In the genomic region with DNA sequence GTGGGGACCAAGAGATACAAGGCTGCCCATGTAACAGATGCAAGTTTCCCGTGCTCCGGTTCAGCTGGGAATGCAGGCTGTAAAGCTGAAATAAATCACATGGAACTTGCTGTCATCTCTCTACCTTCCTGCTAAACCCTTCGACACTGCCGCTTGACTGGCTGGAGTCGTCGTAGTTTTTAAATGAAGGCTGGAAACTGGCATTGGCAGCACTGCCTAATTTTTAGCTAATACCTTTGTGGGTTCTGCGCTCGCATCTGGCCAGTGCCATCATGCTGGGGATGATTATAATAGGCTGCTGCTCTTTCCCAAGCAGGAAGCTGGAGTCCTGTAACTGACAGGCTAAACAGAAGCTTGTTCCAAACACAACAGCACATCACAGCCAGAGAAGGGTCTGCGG, we compare ENCODE assay signal across 1 cellular context.
TF ChIP-seq lines count a peak whose summit lies in the region.

No MANE protein-coding gene starts in this region.

TF ChIP-seq in WTC11, 78 proteins besides CTCF, POLR2A, EP300 and RAD21 (continued from another document):
- TF ChIP-seq, protein P1, sequence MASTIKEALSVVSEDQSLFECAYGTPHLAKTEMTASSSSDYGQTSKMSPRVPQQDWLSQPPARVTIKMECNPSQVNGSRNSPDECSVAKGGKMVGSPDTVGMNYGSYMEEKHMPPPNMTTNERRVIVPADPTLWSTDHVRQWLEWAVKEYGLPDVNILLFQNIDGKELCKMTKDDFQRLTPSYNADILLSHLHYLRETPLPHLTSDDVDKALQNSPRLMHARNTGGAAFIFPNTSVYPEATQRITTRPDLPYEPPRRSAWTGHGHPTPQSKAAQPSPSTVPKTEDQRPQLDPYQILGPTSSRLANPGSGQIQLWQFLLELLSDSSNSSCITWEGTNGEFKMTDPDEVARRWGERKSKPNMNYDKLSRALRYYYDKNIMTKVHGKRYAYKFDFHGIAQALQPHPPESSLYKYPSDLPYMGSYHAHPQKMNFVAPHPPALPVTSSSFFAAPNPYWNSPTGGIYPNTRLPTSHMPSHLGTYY (CRISPR knock-in tag; IDR thresholded peaks at IDR 0.05) = no peak
- TF ChIP-seq ZNF232 (CRISPR knock-in tag; IDR thresholded peaks at IDR 0.05) = no peak
- TF ChIP-seq ZBTB21 (CRISPR knock-in tag; IDR thresholded peaks at IDR 0.05; ENCODE audit: borderline replicate concordance) = no peak
